Comparison of ENCODE assay signal across 1 cellular context in genomic region chr15:45637552-45638033, GRCh38.
TF ChIP-seq lines count a peak whose summit lies in the region.

No MANE protein-coding gene starts in this region.

TF ChIP-seq in GM12878, 131 proteins besides CTCF, POLR2A, EP300 and RAD21 (continued from another document):
- TF ChIP-seq REST (IDR thresholded peaks at IDR 0.05; ENCODE audit: low read depth, low read length) (no peak), E4F1 (IDR thresholded peaks at IDR 0.05; ENCODE audit: borderline replicate concordance, partially characterized antibody) (no peak)
